8 cellular contexts compared by ENCODE assay signal in the genomic region with DNA sequence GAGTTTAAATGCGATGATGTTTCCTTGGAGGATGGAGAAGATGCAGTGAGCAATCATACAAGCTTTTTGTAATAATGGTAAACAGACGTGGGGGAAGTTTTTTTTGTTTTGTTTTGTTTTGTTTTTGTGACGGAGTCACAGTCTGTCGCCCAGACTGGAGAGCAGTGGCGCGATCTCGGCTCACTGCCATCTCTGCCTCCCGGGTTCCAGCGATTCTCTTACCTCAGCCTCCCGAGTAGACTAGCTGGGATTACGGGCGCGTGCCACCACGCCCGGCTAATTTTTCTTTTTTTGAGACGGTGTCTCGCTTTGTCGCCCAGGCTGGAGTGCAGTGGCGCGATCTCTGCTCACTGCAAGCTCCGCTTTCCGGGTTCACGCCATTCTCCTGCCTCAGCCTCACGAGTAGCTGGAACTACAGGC. TPM values are rescaled to one million over a fixed set of nuclear protein-coding genes. Genes with fewer than 3 reads are reported as not detected.
DNase-seq lines count a peak whose midpoint lies in the region; ATAC-seq and TF ChIP-seq lines count a peak whose summit lies in the region.
"Not testable (repeated sequence)": the region's sequence is repeated elsewhere in the genome, so short reads cannot be mapped to it uniquely, and the experiment has no call there.

No MANE protein-coding gene starts in this region.

- WGBS in testis, 2 donors, result 0 to 1% methylated on average over 22 to 24 of the region's 24 CpGs

- ATAC-seq in HG03460 (IDR thresholded peaks at IDR 0.05; ENCODE audit: unreplicated experiment), result peak; percentile 2
- not testable (repeated sequence) for ATAC-seq in activated T-helper 17 cell treated with anti-CD3 and anti-CD28 coated beads, Interleukin-2, amount 50 U/mL, for 72 hours (replicated peaks)

- H3K4me3 Mint-ChIP-seq in activated T-helper 17 cell treated with anti-CD3 and anti-CD28 coated beads, Interleukin-2, amount 50 U/mL, for 72 hours, result peak overlapping the region; percentile 100

- H3K27ac ChIP-seq in DOHH2 (ENCODE audit: low read depth, low read length) (peak overlapping the region; percentile 91), SJSA1 (peak overlapping the region; percentile 90), iPS-18a (ENCODE audit: low read length) (peak overlapping the region; percentile 89), neutrophil (peak overlapping the region; percentile 79), testis (peak overlapping the region; percentile 87 to 95)

- H3K79me2 ChIP-seq in DOHH2 (ENCODE audit: control insufficient read depth, low read length), result peaks cover 88% of the 10 kb centered on the region

- not testable (repeated sequence) for H3K9me3 Mint-ChIP-seq in activated T-helper 17 cell treated with anti-CD3 and anti-CD28 coated beads, Interleukin-2, amount 50 U/mL, for 72 hours

- peaks cover 64% of the 10 kb centered on the region for H3K36me3 Mint-ChIP-seq in activated T-helper 17 cell treated with anti-CD3 and anti-CD28 coated beads, Interleukin-2, amount 50 U/mL, for 72 hours (ENCODE audit: low read depth)

- intact Hi-C loops in testis (cut with DNase I; ENCODE audit: low total_unique reads), result loop anchor here (10.0 kb wide), 1 partner anchor 130 kb away; no protein-coding TSS in a partner anchor

- peaks cover 37% of the 10 kb centered on the region for H3K4me1 Mint-ChIP-seq in activated T-helper 17 cell treated with anti-CD3 and anti-CD28 coated beads, Interleukin-2, amount 50 U/mL, for 72 hours

- not testable (repeated sequence) for H3K27me3 Mint-ChIP-seq in activated T-helper 17 cell treated with anti-CD3 and anti-CD28 coated beads, Interleukin-2, amount 50 U/mL, for 72 hours

- H3K9ac ChIP-seq in iPS-18a (ENCODE audit: low read length), result peak overlapping the region; percentile 94

- peak overlapping the region; percentile 100 for H3K27ac Mint-ChIP-seq in activated T-helper 17 cell treated with anti-CD3 and anti-CD28 coated beads, Interleukin-2, amount 50 U/mL, for 72 hours

- H3K36me3 ChIP-seq in DOHH2 (ENCODE audit: control insufficient read depth, low read length) (peaks cover 68% of the 10 kb centered on the region), SJSA1 (peaks cover 57% of the 10 kb centered on the region), iPS-18a (ENCODE audit: control insufficient read depth, low read depth, low read length) (peaks cover 29% of the 10 kb centered on the region), neutrophil (peaks cover 10% of the 10 kb centered on the region)
- not testable (repeated sequence) for H3K36me3 ChIP-seq in testis (ENCODE audit: low read depth, missing control alignments)

- H4K20me1 ChIP-seq in DOHH2 (ENCODE audit: control insufficient read depth, insufficient read depth, low read depth, low read length), result peaks cover 26% of the 10 kb centered on the region; the same call in 1 of the 2 replicates

- not testable (repeated sequence) for TF ChIP-seq POLR2A in testis (IDR thresholded peaks at IDR 0.05)

- not testable (repeated sequence) for DNase-seq in SJSA1 (ENCODE audit: low read depth in 1 of 2, low spot score in 2 of 2)
- DNase-seq in ecto neural progenitor cell (ENCODE audit: low spot score) (peak; percentile 47), testis (peak; percentile 53)

- H3F3A ChIP-seq in DOHH2 (ENCODE audit: control insufficient read depth, insufficient read depth), result peaks cover 24% of the 10 kb centered on the region

- H3K4me1 ChIP-seq in DOHH2 (ENCODE audit: control insufficient read depth, low read length), result peaks cover 59% of the 10 kb centered on the region
- H3K4me1 ChIP-seq in SJSA1 (replicated peaks), result peaks cover 28% of the 10 kb centered on the region
- peaks cover 12% of the 10 kb centered on the region for H3K4me1 ChIP-seq in iPS-18a (ENCODE audit: control insufficient read depth, low read depth, low read length)
- peaks cover 23 to 29% of the 10 kb centered on the region in 2 experiments for H3K4me1 ChIP-seq in neutrophil (ENCODE audit: control insufficient read depth in 1 of 2, insufficient read depth in 1 of 2, low read depth in 1 of 2, low read length in 1 of 2)
- not testable (repeated sequence) for H3K4me1 ChIP-seq in testis

- H3K4me3 ChIP-seq in DOHH2 (ENCODE audit: low read length), result peak overlapping the region; percentile 78
- H3K4me3 ChIP-seq in SJSA1, result peak overlapping the region; percentile 70
- H3K4me3 ChIP-seq in iPS-18a (ENCODE audit: low read length), result peak overlapping the region; percentile 79
- peak overlapping the region; percentile 79 to 100 for H3K4me3 ChIP-seq in neutrophil (ENCODE audit: low read depth in 1 of 2, low read length in 1 of 2)
- peak overlapping the region; percentile 78 to 98 for H3K4me3 ChIP-seq in testis

- peak overlapping the region; percentile 94 for H3K4me2 ChIP-seq in DOHH2 (ENCODE audit: low read length)

- H3K27me3 ChIP-seq in DOHH2 (ENCODE audit: control insufficient read depth, low read length); SJSA1 (replicated peaks); iPS-18a (ENCODE audit: control insufficient read depth, insufficient read depth, low read length); neutrophil; testis: not testable (repeated sequence)

- H3K9me3 ChIP-seq in DOHH2 (ENCODE audit: control insufficient read depth, insufficient read depth, low read length); SJSA1 (replicated peaks); iPS-18a (ENCODE audit: control insufficient read depth, low read depth, low read length); neutrophil; testis: not testable (repeated sequence)

- TF ChIP-seq CTCF in DOHH2 (IDR thresholded peaks at IDR 0.05; ENCODE audit: low read depth, low read length, poor library complexity, severe bottlenecking); neutrophil (IDR thresholded peaks at IDR 0.05); testis (IDR thresholded peaks at IDR 0.05): not testable (repeated sequence)

- not testable (repeated sequence) for H3K9me2 ChIP-seq in DOHH2 (replicated peaks; ENCODE audit: control insufficient read depth, low read length)

RNA-seq across cellular contexts. Expression of gene SF3B3, which starts 0.8 kb away (rescaled TPM):
- 126 and 170 TPM in 2 replicates for total RNA-seq in SJSA1 (2014; rRNA removed; shearing (Covaris generic))
- total RNA-seq in activated T-helper 17 cell treated with anti-CD3 and anti-CD28 coated beads, Interleukin-2, amount 50 U/mL, for 72 hours, result 100 to 1,000 TPM; 343 to 576 TPM
- total RNA-seq in testis, result 100 to 1,000 TPM; 143 to 181 TPM
- polyA plus RNA-seq in testis (ENCODE audit: insufficient read depth, low read depth, low replicate concordance), result 134 TPM

RNA-seq across cellular contexts. Expression of gene COG4, which starts 1.1 kb away (rescaled TPM):
- total RNA-seq in SJSA1 (2014; rRNA removed; shearing (Covaris generic)), result 78.0 and 94.7 TPM in 2 replicates
- total RNA-seq in activated T-helper 17 cell treated with anti-CD3 and anti-CD28 coated beads, Interleukin-2, amount 50 U/mL, for 72 hours, result 10 to 100 TPM; 31.2 to 31.5 TPM
- total RNA-seq in testis, result 10 to 100 TPM; 85.2 to 85.9 TPM
- 65.9 TPM for polyA plus RNA-seq in testis (ENCODE audit: insufficient read depth, low read depth, low replicate concordance)
